ENCODE assay signal across 8 cellular contexts in the genomic region with DNA sequence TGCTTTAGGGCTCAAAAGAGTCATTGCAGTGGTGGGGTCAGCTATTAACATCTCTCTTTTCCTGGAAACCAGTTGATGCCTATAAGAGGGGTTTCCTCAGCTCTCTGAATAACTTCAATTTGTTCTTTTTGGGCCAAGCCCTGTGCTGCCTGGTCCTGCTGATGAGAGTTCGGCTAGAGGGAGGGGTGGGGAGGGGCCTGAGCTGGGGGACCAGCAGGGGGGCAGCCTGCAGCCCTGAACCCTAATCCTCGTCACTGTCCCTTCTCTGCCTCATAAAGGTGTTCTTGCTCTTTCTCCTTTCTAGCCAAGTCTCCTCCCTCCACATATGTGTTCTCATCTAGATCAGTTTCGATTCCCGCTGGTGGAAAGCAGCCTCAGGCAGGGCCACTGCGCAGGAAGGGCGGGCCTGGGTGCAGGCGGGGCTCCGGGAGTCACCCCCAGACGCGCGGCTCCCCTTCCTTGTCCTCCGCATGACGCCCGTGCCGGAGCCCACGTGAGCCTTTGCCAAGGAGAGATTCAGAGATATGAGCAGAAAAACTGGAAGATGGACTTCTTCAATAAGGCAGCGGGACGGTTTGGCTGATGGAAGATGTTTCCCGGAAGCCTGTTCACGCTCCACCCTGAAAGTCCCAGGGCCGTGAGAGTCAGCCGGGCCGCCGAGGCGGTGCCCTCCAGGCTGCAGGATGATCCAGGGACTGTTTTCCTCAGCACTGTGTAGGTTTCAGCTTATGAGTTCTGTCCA. TPM values are rescaled to one million over a fixed set of nuclear protein-coding genes. Genes with fewer than 3 reads are reported as not detected.
A peak's percentile ranks its signal among the peaks of the same experiment; 100 is the strongest.
DNase-seq lines count a peak whose midpoint lies in the region; ATAC-seq, FAIRE-seq and TF ChIP-seq lines count a peak whose summit lies in the region.

No MANE protein-coding gene starts in this region.

- H3K9ac ChIP-seq in PC-3 (ENCODE audit: low read length) = peak overlapping the region; percentile 66
- H3K9ac ChIP-seq in mucosa of rectum (ENCODE audit: low read depth in 1 of 2, low read length in 2 of 2) = peak overlapping the region; percentile 89

- no peak for TF ChIP-seq CTCF in PC-3 (conservative IDR thresholded peaks at IDR 0.05; ENCODE audit: low read depth, low read length)

- no peaks in the 10 kb centered on the region for H3K79me2 ChIP-seq in PC-3 (ENCODE audit: low read length)

- no peaks in the 10 kb centered on the region for H3F3A ChIP-seq in PC-3 (ENCODE audit: low read length, unreplicated experiment)

- peaks cover 23% of the 10 kb centered on the region for H3K4me1 ChIP-seq in CD4-positive, alpha-beta memory T cell (ENCODE audit: insufficient read depth, low read length)
- H3K4me1 ChIP-seq in PC-3 (ENCODE audit: insufficient read depth, low read length) (peaks cover 7% of the 10 kb centered on the region; the same call in 1 of the 2 replicates), mucosa of rectum (ENCODE audit: control insufficient read depth in 2 of 2, insufficient read depth in 2 of 2, low read length in 2 of 2) (peaks cover 10 to 15% of the 10 kb centered on the region in 2 donors)

- peak; percentile 80 for FAIRE-seq in HTR-8/SVneo (lab: Jason Lieb, UNC)

- H2AFZ ChIP-seq in PC-3 (ENCODE audit: low read length) = peak overlapping the region; percentile 98

- CTCF ChIA-PET in CD4-positive, alpha-beta memory T cell (lab: Charles Lee; ENCODE audit: partially characterized antibody) = interaction anchor here (1.0 to 6.4 kb wide), 4 partner anchors 8 to 15 kb away, joined by 3 to 82 read pairs (median 5); partner anchors contain the start of gene RHOT1
- CTCF ChIA-PET in PC-3 (lab: Charles Lee) = no interaction called here

- BruUV-seq in PC-3 (replicated peaks; lab: Mats Ljungman, UMichigan) = no TSS peak

- POLR2A ChIA-PET in CD4-positive, alpha-beta memory T cell (lab: Charles Lee; ENCODE audit: partially characterized antibody) = interaction anchor here (0.6 to 2.8 kb wide), 5 partner anchors 11 to 105 kb away, joined by 3 to 11 read pairs (median 4); partner anchors contain the start of gene RHOT1
- POLR2A ChIA-PET in PC-3 (lab: Charles Lee; ENCODE audit: unreplicated experiment) = no interaction called here

- no peaks in the 10 kb centered on the region for H3K36me3 ChIP-seq in CD4-positive, alpha-beta memory T cell (ENCODE audit: insufficient read depth, low read length)
- H3K36me3 ChIP-seq in PC-3 (ENCODE audit: low read depth, low read length) (no peaks in the 10 kb centered on the region), mucosa of rectum (ENCODE audit: control insufficient read depth in 2 of 2, insufficient read depth in 2 of 2, low read length in 2 of 2) (no peaks in the 10 kb centered on the region)

- TF ChIP-seq POLR2A in erythroblast (IDR thresholded peaks at IDR 0.05; ENCODE audit: low read length) = peak; percentile 76

- peak overlapping the region; percentile 79 for H3K27ac ChIP-seq in CD4-positive, alpha-beta memory T cell (ENCODE audit: low read depth, low read length)
- H3K27ac ChIP-seq in PC-3 (ENCODE audit: low read length) = peak overlapping the region; percentile 16; the same call in 1 of the 2 replicates
- peak overlapping the region; percentile 92 to 93 for H3K27ac ChIP-seq in mucosa of rectum (ENCODE audit: low read depth in 2 of 2, low read length in 2 of 2)

- H3K27ac Mint-ChIP-seq in CD4-positive, alpha-beta memory T cell = peak overlapping the region; percentile 93 to 99 (median 98)

- H3K4me2 ChIP-seq in PC-3 (ENCODE audit: low read length) = peak overlapping the region; percentile 87

- H3K36me3 Mint-ChIP-seq in CD4-positive, alpha-beta memory T cell = peaks cover 0 to 6% of the 10 kb centered on the region in 2 donors

- no peaks in the 10 kb centered on the region for H3K27me3 ChIP-seq in CD4-positive, alpha-beta memory T cell (ENCODE audit: insufficient read depth, low read length)
- H3K27me3 ChIP-seq in PC-3 (ENCODE audit: low read length) = no peaks in the 10 kb centered on the region
- no peaks in the 10 kb centered on the region for H3K27me3 ChIP-seq in mucosa of rectum (ENCODE audit: control insufficient read depth in 2 of 2, insufficient read depth in 2 of 2, low read length in 2 of 2)

- no peaks in the 10 kb centered on the region for H4K20me1 ChIP-seq in PC-3 (ENCODE audit: low read length)

- ATAC-seq in GM19468 (IDR thresholded peaks at IDR 0.05; ENCODE audit: extremely low read depth, unreplicated experiment) = peak; percentile 71
- ATAC-seq in PC-3 = peak; percentile 93

- DNase-seq in CD4-positive, alpha-beta memory T cell = peak; percentile 79 to 88 (median 82)
- DNase-seq in HTR-8/SVneo (ENCODE audit: insufficient read length, low spot score) = peak; percentile 81
- DNase-seq in PC-3 = peak; percentile 49
- DNase-seq in activated T-cell treated with anti-CD3 and anti-CD28 coated beads for 48 hours (ENCODE audit: low read depth) = peak; percentile 78
- DNase-seq in erythroblast (lab: John Stamatoyannopoulos, UW) = peak; percentile 87 to 88
- DNase-seq in stimulated activated CD8-positive, alpha-beta memory T cell treated with anti-CD3 and anti-CD28 coated beads, Interleukin-4, amount 100 ng/mL, for 48 hours = peak; percentile 85

- no peaks in the 10 kb centered on the region for H3K9me3 ChIP-seq in CD4-positive, alpha-beta memory T cell (ENCODE audit: control insufficient read depth in 1 of 2, low read length in 2 of 2)
- H3K9me3 ChIP-seq in PC-3 (ENCODE audit: low read length) = no peaks in the 10 kb centered on the region
- no peaks in the 10 kb centered on the region for H3K9me3 ChIP-seq in mucosa of rectum (ENCODE audit: control insufficient read depth in 2 of 2, low read length in 2 of 2)

- intact Hi-C loops in CD4-positive, alpha-beta memory T cell (cut with micrococcal nuclease) = loop anchor here (1.0 to 5.0 kb wide), 2 partner anchors 12 to 50 kb away; no protein-coding TSS in a partner anchor
- intact Hi-C loops in PC-3 (cut with micrococcal nuclease) = no loop called here

- H3K27me3 Mint-ChIP-seq in CD4-positive, alpha-beta memory T cell = no peaks in the 10 kb centered on the region

- H3K4me3 ChIP-seq in CD4-positive, alpha-beta memory T cell (ENCODE audit: low read length in 2 of 2) = peak overlapping the region; percentile 74 to 87
- H3K4me3 ChIP-seq in PC-3 (ENCODE audit: low read length) (peak overlapping the region; percentile 88), mucosa of rectum (ENCODE audit: low read length in 2 of 2) (peak overlapping the region; percentile 87 to 93)

- H3K9me2 ChIP-seq in PC-3 (replicated peaks; ENCODE audit: low read length) = no peaks in the 10 kb centered on the region

- no peaks in the 10 kb centered on the region for H3K9me3 Mint-ChIP-seq in CD4-positive, alpha-beta memory T cell

- peak overlapping the region; percentile 96 to 100 (median 97) for H3K4me3 Mint-ChIP-seq in CD4-positive, alpha-beta memory T cell

- peaks cover 14 to 31% (median 22%) of the 10 kb centered on the region in 4 donors for H3K4me1 Mint-ChIP-seq in CD4-positive, alpha-beta memory T cell

RNA-seq across cellular contexts. Expression of gene RHOT1, which starts 15.0 kb away (rescaled TPM):
- total RNA-seq in CD4-positive, alpha-beta memory T cell = 10 to 100 TPM; 26.9 to 28.9 TPM
- 10 to 100 TPM; 31.0 to 33.9 TPM for polyA plus RNA-seq in CD4-positive, alpha-beta memory T cell
- total RNA-seq in PC-3 (2014; rRNA removed) = 20.9 and 22.3 TPM in 2 replicates

Comparison
In these comparisons a context has a peak if more than half of its experiments do, and no peak if none do; other contexts are left out.
1. Peak in every context shown above with its lines: DNase-seq, ATAC-seq, H3K4me3 ChIP-seq and H3K27ac ChIP-seq.
2. H3K27ac ChIP-seq: peak in every context shown above with its lines; median percentile 92 in mucosa of rectum; 79 in CD4-positive, alpha-beta memory T cell; 16 in PC-3.